In the genomic region with DNA sequence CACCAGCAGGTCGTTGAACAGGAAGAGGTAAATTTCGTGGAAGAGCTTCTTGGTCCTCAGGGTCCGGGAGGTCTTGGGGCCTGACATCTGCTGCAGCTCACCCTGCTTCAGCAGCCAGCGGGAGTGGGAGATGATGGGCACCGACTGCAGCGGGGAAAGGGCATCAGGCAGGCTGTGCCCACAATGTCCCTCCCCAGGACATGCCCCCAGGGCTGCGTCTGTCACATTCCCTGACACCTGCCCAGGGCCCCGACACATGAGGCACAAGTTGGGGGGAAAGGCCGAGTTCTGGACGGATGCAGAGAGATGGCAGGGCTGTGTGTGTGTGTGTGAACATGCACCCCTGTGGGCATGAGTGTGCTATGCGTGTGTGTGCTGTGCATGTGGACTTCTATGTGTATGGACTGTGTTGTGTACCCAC, we compare ENCODE assay signal across 21 cellular contexts.
"Had no signal": no experiment of that assay in that cellular context is flagged by ENCODE, and none has a peak within 500 bp of the region (broad histone marks: within the 10 kb centered on the region; RNA-seq: fewer than 3 reads in every experiment).

No MANE protein-coding gene starts in this region.

- H3K4me1 ChIP-seq: body of pancreas, foreskin keratinocyte, upper lobe of left lung had no signal

- H3K9me3 Mint-ChIP-seq: activated CD4-positive, alpha-beta memory T cell treated with anti-CD3 and anti-CD28 coated beads, Interleukin-2, amount 10 ng/mL, durations not matched to agents 7 days and 5 days; activated CD4-positive, alpha-beta T cell treated with anti-CD3 and anti-CD28 coated beads, Interleukin-2, amount 10 ng/mL, durations not matched to agents 24 days and 14 days; activated T-helper 17 cell treated with anti-CD3 and anti-CD28 coated beads, Interleukin-2, amount 50 U/mL, for 72 hours; neural crest cell; T-cell; T-helper 2 cell treated with Interferon-gamma antibody and Interleukin-4, amounts not matched to agents 5 μg/mL and 100 μg/mL, for 36 hours had no signal

- H3K27ac Mint-ChIP-seq: activated CD4-positive, alpha-beta memory T cell treated with anti-CD3 and anti-CD28 coated beads, Interleukin-2, amount 10 ng/mL, durations not matched to agents 7 days and 5 days; activated CD4-positive, alpha-beta T cell treated with anti-CD3 and anti-CD28 coated beads, Interleukin-2, amount 10 ng/mL, durations not matched to agents 24 days and 14 days; activated T-helper 17 cell treated with anti-CD3 and anti-CD28 coated beads, Interleukin-2, amount 50 U/mL, for 72 hours; T-cell; T-helper 2 cell treated with Interferon-gamma antibody and Interleukin-4, amounts not matched to agents 5 μg/mL and 100 μg/mL, for 36 hours had no signal

- H3K36me3 Mint-ChIP-seq: T-cell had no signal

- H3K27me3 ChIP-seq: body of pancreas, upper lobe of left lung had no signal

- H3K4me3 ChIP-seq: body of pancreas, mucosa of descending colon, upper lobe of left lung had no signal

- H3K36me3 ChIP-seq: upper lobe of left lung had no signal

- DNase-seq: activated CD4-positive, alpha-beta memory T cell treated with anti-CD3 and anti-CD28 coated beads, Interleukin-2, amount 10 ng/mL, durations not matched to agents 7 days and 5 days; activated CD4-positive, alpha-beta T cell treated with anti-CD3 and anti-CD28 coated beads, Interleukin-2, amount 10 ng/mL, durations not matched to agents 24 days and 14 days; activated naive CD4-positive, alpha-beta T cell treated with Interleukin-2 at 50 U/mL for 16 hours; anterior cingulate cortex; body of pancreas; caudate nucleus; dermis blood vessel endothelial cell; effector memory CD4-positive, alpha-beta T cell; foreskin keratinocyte; hippocampal formation; mesenchymal stem cell; retina; stimulated activated CD4-positive, alpha-beta T cell treated with anti-CD3 and anti-CD28 coated beads, Interleukin-4, amount 100 ng/mL, for 24 hours; stimulated activated naive CD8-positive, alpha-beta T cell treated with anti-CD3 and anti-CD28 coated beads, Interleukin-15, Interleukin-2, amounts not matched to agents 100 U/mL and 50 U/mL, for 24 hours; T-cell had no signal

- H3K4me1 Mint-ChIP-seq: activated CD4-positive, alpha-beta memory T cell treated with anti-CD3 and anti-CD28 coated beads, Interleukin-2, amount 10 ng/mL, durations not matched to agents 7 days and 5 days; activated CD4-positive, alpha-beta T cell treated with anti-CD3 and anti-CD28 coated beads, Interleukin-2, amount 10 ng/mL, durations not matched to agents 24 days and 14 days; activated T-helper 17 cell treated with anti-CD3 and anti-CD28 coated beads, Interleukin-2, amount 50 U/mL, for 72 hours; T-cell had no signal

- H3K9me3 ChIP-seq: body of pancreas, mucosa of descending colon, upper lobe of left lung had no signal

- H3K27ac ChIP-seq: body of pancreas, foreskin keratinocyte, upper lobe of left lung had no signal

- H3K4me3 Mint-ChIP-seq: activated CD4-positive, alpha-beta memory T cell treated with anti-CD3 and anti-CD28 coated beads, Interleukin-2, amount 10 ng/mL, durations not matched to agents 7 days and 5 days; activated CD4-positive, alpha-beta T cell treated with anti-CD3 and anti-CD28 coated beads, Interleukin-2, amount 10 ng/mL, durations not matched to agents 24 days and 14 days; activated T-helper 17 cell treated with anti-CD3 and anti-CD28 coated beads, Interleukin-2, amount 50 U/mL, for 72 hours; neural crest cell; T-cell; T-helper 2 cell treated with Interferon-gamma antibody and Interleukin-4, amounts not matched to agents 5 μg/mL and 100 μg/mL, for 36 hours had no signal

- ATAC-seq: activated CD4-positive, CD25-positive, alpha-beta regulatory T cell treated with anti-CD3 and anti-CD28 coated beads, Interleukin-2, amount 50 U/mL, for 24 hours; activated T-helper 17 cell treated with anti-CD3 and anti-CD28 coated beads, Interleukin-2, amount 50 U/mL, for 72 hours; body of pancreas; foreskin keratinocyte; mucosa of descending colon; stimulated activated naive CD8-positive, alpha-beta T cell treated with anti-CD3 and anti-CD28 coated beads, Interleukin-15, Interleukin-2, amounts not matched to agents 100 U/mL and 50 U/mL, for 24 hours; T-cell had no signal

- H3K27me3 Mint-ChIP-seq: activated CD4-positive, alpha-beta T cell treated with anti-CD3 and anti-CD28 coated beads, Interleukin-2, amount 10 ng/mL, durations not matched to agents 24 days and 14 days; activated T-helper 17 cell treated with anti-CD3 and anti-CD28 coated beads, Interleukin-2, amount 50 U/mL, for 72 hours; T-cell had no signal
